Comparison of ENCODE assay signal across 14 cellular contexts in the genomic region with DNA sequence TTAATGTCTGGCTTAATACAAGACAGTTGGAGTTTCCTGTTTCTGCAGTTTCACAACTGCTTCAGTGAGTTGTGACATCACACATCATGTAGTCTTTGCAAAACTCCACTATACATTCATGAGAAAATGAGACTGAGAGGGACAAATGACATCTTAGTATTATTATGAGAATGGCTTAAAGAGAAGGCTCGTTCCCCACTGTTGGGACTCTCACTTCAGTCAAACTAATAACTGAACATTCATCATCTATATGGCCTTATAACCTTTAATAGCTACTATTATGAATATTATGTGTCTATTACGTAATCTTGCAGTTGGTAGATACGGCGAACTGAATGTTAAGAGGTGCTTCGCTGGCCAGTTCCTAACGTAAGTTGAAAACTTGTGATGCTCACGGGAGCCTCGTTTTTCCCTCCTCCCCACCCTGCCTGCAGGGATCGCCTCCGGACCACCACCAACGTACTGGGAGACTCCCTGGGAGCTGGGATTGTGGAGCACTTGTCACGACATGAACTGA.
A peak's percentile ranks its signal among the peaks of the same experiment; 100 is the strongest.
DNase-seq lines count a peak whose midpoint lies in the region; ATAC-seq, FAIRE-seq and TF ChIP-seq lines count a peak whose summit lies in the region.
"Had no signal": no experiment of that assay in that cellular context is flagged by ENCODE, and none has a peak within 500 bp of the region (broad histone marks: within the 10 kb centered on the region; RNA-seq: fewer than 3 reads in every experiment).

No MANE protein-coding gene starts in this region.

- H3K4me3 ChIP-seq in HL-60 (replicated peaks; ENCODE audit: insufficient read depth, low read length) (no peak overlapping the region), choroid plexus epithelial cell (ENCODE audit: low read depth, low read length) (no peak overlapping the region), small intestine (ENCODE audit: low read depth in 1 of 2, low read length in 2 of 2) (no peak overlapping the region), sigmoid colon (no peak overlapping the region)
- H3K4me3 ChIP-seq: heart right ventricle, left ventricle myocardium inferior had no signal

- no peak for TF ChIP-seq EP300 in sigmoid colon (IDR thresholded peaks at IDR 0.05)

- no peak for TF ChIP-seq CTCF in HL-60 (IDR thresholded peaks at IDR 0.05; ENCODE audit: insufficient read depth, low read length)
- no peak for TF ChIP-seq CTCF in choroid plexus epithelial cell (conservative IDR thresholded peaks at IDR 0.05; ENCODE audit: low read depth, low read length)
- TF ChIP-seq CTCF in sigmoid colon (IDR thresholded peaks at IDR 0.05): no peak

- no peaks in the 10 kb centered on the region for H3K36me3 ChIP-seq in small intestine (ENCODE audit: control insufficient read depth in 2 of 2, insufficient read depth in 2 of 2, low read length in 2 of 2)
- no peaks in the 10 kb centered on the region for H3K36me3 ChIP-seq in sigmoid colon

- WGBS in small intestine, 3 donors: 81 to 83% (median 82%) methylated on average over 12 of the region's 12 CpGs
- WGBS in sigmoid colon, 2 donors: 88% methylated on average over 12 of the region's 12 CpGs

- intact Hi-C loops in sigmoid colon (cut with DNase I) (no loop called here), left colon (cut with DNase I, micrococcal nuclease) (no loop called here)

- H3K9me3 ChIP-seq in small intestine (ENCODE audit: control insufficient read depth, low read depth) (no peaks in the 10 kb centered on the region), sigmoid colon (no peaks in the 10 kb centered on the region)
- H3K9me3 ChIP-seq: heart right ventricle, left ventricle myocardium inferior had no signal

- TF ChIP-seq POLR2A in sigmoid colon (IDR thresholded peaks at IDR 0.05): no peak

- H3K27me3 ChIP-seq in HL-60 (ENCODE audit: insufficient read depth, poor library complexity, severe bottlenecking) (no peaks in the 10 kb centered on the region), small intestine (ENCODE audit: control insufficient read depth in 2 of 2, insufficient read depth in 2 of 2, low read length in 2 of 2) (peaks cover 0 to 2% of the 10 kb centered on the region in 2 donors), sigmoid colon (no peaks in the 10 kb centered on the region)

- ATAC-seq in GM19351 (IDR thresholded peaks at IDR 0.05; ENCODE audit: unreplicated experiment) (peak; percentile 42), GM21529 (IDR thresholded peaks at IDR 0.05; ENCODE audit: unreplicated experiment) (no peak), left colon (no peak)
- ATAC-seq: heart right ventricle had no signal

- H3K4me1 ChIP-seq in small intestine (ENCODE audit: control insufficient read depth in 2 of 2, insufficient read depth in 1 of 2, low read depth in 1 of 2, low read length in 1 of 2) (no peaks in the 10 kb centered on the region), sigmoid colon (peaks cover 0 to 10% (median 0%) of the 10 kb centered on the region in 4 donors)

- H3K27ac ChIP-seq in HL-60 (replicated peaks) (peak overlapping the region; percentile 97), small intestine (ENCODE audit: low read depth in 1 of 2, low read length in 1 of 2) (no peak overlapping the region), sigmoid colon (peak overlapping the region in 1 of 4 donors; percentile 19)
- H3K27ac ChIP-seq: left ventricle myocardium inferior had no signal

- FAIRE-seq in small intestine (lab: Jason Lieb, UNC): no peak
- FAIRE-seq: astrocyte, GM12891 had no signal

- DNase-seq in Ammon's horn (ENCODE audit: low spot score) (peak; percentile 29), HL-60 (ENCODE audit: low read depth in 1 of 2, low spot score in 1 of 2) (peak; percentile 79 to 85), choroid plexus epithelial cell (ENCODE audit: low read depth) (peak; percentile 47), small intestine (no peak), sigmoid colon (no peak), left colon (no peak)
- DNase-seq: DMS 273 treated with DMSO at 0.1 percent for 48 hours, heart right ventricle, left ventricle myocardium inferior, OCI-M1 had no signal

Comparison
In these comparisons a context has a peak if more than half of its experiments do, and no peak if none do; other contexts are left out.
1. DNase-seq: peak in Ammon's horn (single experiment), HL-60 (2 of 2) and choroid plexus epithelial cell (single experiment); none in small intestine (single experiment), sigmoid colon (single experiment) and left colon (0 of 2).